32 cellular contexts compared by ENCODE assay signal in genomic region chr3:48644898-48645760, GRCh38. TPM values are rescaled to one million over a fixed set of nuclear protein-coding genes. Genes with fewer than 3 reads are reported as not detected.
"Had no signal": no experiment of that assay in that cellular context is flagged by ENCODE, and none has a peak within 500 bp of the region (broad histone marks: within the 10 kb centered on the region; RNA-seq: fewer than 3 reads in every experiment).

No MANE protein-coding gene starts in this region.

- H3K4me1 ChIP-seq: parathyroid adenoma, psoas muscle, spleen, suprapubic skin, testis, tibial artery, transverse colon, upper lobe of right lung, vagina had no signal

- H3K9me3 Mint-ChIP-seq: naive thymus-derived CD8-positive, alpha-beta T cell; natural killer cell treated with Interleukin-12 subunit alpha and Interleukin-12 subunit beta and Interleukin-15 and Interleukin-18, amount 100 ng/mL, for 72 hours; nephron progenitor cell; neural crest cell; stimulated activated memory B cell treated with anti-CD40 and anti-IgM and Interleukin-4, amounts not matched to agents 10 μg/mL and 1 μg/mL and 100 μg/mL, for 72 hours; stimulated activated naive CD8-positive, alpha-beta T cell treated with anti-CD3 and anti-CD28 coated beads, Interleukin-15, amount 100 ng/mL, for 72 hours; type B pancreatic cell had no signal

- H3K9me3 ChIP-seq: ovary, psoas muscle, spleen, suprapubic skin, testis, tibial artery, transverse colon, upper lobe of right lung, vagina had no signal

- H3K27me3 ChIP-seq: ovary, suprapubic skin, testis, tibial artery, transverse colon, upper lobe of right lung, vagina had no signal

- H3K4me1 Mint-ChIP-seq: neural crest cell; stimulated activated memory B cell treated with anti-CD40 and anti-IgM and Interleukin-4, amounts not matched to agents 10 μg/mL and 1 μg/mL and 100 μg/mL, for 72 hours; stimulated activated naive CD8-positive, alpha-beta T cell treated with anti-CD3 and anti-CD28 coated beads, Interleukin-15, amount 100 ng/mL, for 72 hours had no signal

- H3K36me3 Mint-ChIP-seq: natural killer cell treated with Interleukin-12 subunit alpha and Interleukin-12 subunit beta and Interleukin-15 and Interleukin-18, amount 100 ng/mL, for 72 hours; type B pancreatic cell had no signal

- H3K36me3 ChIP-seq: ovary, spleen, suprapubic skin, transverse colon, upper lobe of right lung, vagina had no signal

- ATAC-seq: naive thymus-derived CD8-positive, alpha-beta T cell; natural killer cell treated with Interleukin-12 subunit alpha and Interleukin-12 subunit beta and Interleukin-15 and Interleukin-18, amount 100 ng/mL, for 72 hours; psoas muscle; right cardiac atrium; sciatic nerve; stimulated activated memory B cell treated with anti-CD40 and anti-IgM and Interleukin-4, amounts not matched to agents 10 μg/mL and 1 μg/mL and 100 μg/mL, for 72 hours; stimulated activated naive CD8-positive, alpha-beta T cell treated with anti-CD3 and anti-CD28 coated beads, Interleukin-15, amount 100 ng/mL, for 72 hours; stimulated activated naive CD8-positive, alpha-beta T cell treated with anti-CD3 and anti-CD28 coated beads, Interleukin-15, Interleukin-2, amounts not matched to agents 100 U/mL and 50 U/mL, for 24 hours; upper lobe of right lung had no signal

- H3K4me2 ChIP-seq: smooth muscle cell had no signal

- H3K9ac ChIP-seq: parathyroid adenoma had no signal

- DNase-seq: naive thymus-derived CD8-positive, alpha-beta T cell; nephron progenitor cell; occipital lobe; ovary; psoas muscle; right cardiac atrium; spleen; stimulated activated CD4-positive, alpha-beta T cell treated with anti-CD3 and anti-CD28 coated beads, Interleukin-12 subunit alpha, Interleukin-12 subunit beta, amount 100 ng/mL, for 4 hours; stimulated activated CD4-positive, alpha-beta T cell treated with anti-CD3 and anti-CD28 coated beads, Interleukin-1b, Interleukin-23, amount 100 ng/mL, for 48 hours; stimulated activated CD4-positive, alpha-beta T cell treated with anti-CD3 and anti-CD28 coated beads, Interleukin-4, amount 100 ng/mL, for 1 hour; stimulated activated CD4-positive, alpha-beta T cell treated with anti-CD3 and anti-CD28 coated beads, Interleukin-4, amount 100 ng/mL, for 4 hours; stimulated activated CD8-positive, alpha-beta memory T cell treated with anti-CD3 and anti-CD28 coated beads, Interleukin-4, amount 100 ng/mL, for 48 hours; stimulated activated naive CD4-positive, alpha-beta T cell; stimulated activated naive CD8-positive, alpha-beta T cell treated with anti-CD3 and anti-CD28 coated beads, Interleukin-15, amount 100 ng/mL, for 72 hours; stimulated activated naive CD8-positive, alpha-beta T cell treated with anti-CD3 and anti-CD28 coated beads, Interleukin-15, Interleukin-2, amounts not matched to agents 100 U/mL and 50 U/mL, for 24 hours; testis; tibial artery; transverse colon; upper lobe of right lung had no signal

- H3K4me3 Mint-ChIP-seq: naive thymus-derived CD8-positive, alpha-beta T cell; natural killer cell treated with Interleukin-12 subunit alpha and Interleukin-12 subunit beta and Interleukin-15 and Interleukin-18, amount 100 ng/mL, for 72 hours; nephron progenitor cell; neural crest cell; stimulated activated memory B cell treated with anti-CD40 and anti-IgM and Interleukin-4, amounts not matched to agents 10 μg/mL and 1 μg/mL and 100 μg/mL, for 72 hours; stimulated activated naive CD8-positive, alpha-beta T cell treated with anti-CD3 and anti-CD28 coated beads, Interleukin-15, amount 100 ng/mL, for 72 hours; type B pancreatic cell had no signal

- H3K27me3 Mint-ChIP-seq: naive thymus-derived CD8-positive, alpha-beta T cell; natural killer cell treated with Interleukin-12 subunit alpha and Interleukin-12 subunit beta and Interleukin-15 and Interleukin-18, amount 100 ng/mL, for 72 hours; progenitor cell of endocrine pancreas; stimulated activated naive CD8-positive, alpha-beta T cell treated with anti-CD3 and anti-CD28 coated beads, Interleukin-15, amount 100 ng/mL, for 72 hours; type B pancreatic cell had no signal

- H3K4me3 ChIP-seq: ovary, psoas muscle, skin epidermis, smooth muscle cell, spleen, suprapubic skin, testis, tibial artery, transverse colon, upper lobe of right lung, vagina had no signal

- H3K27ac Mint-ChIP-seq: naive thymus-derived CD8-positive, alpha-beta T cell; natural killer cell treated with Interleukin-12 subunit alpha and Interleukin-12 subunit beta and Interleukin-15 and Interleukin-18, amount 100 ng/mL, for 72 hours; nephron progenitor cell; progenitor cell of endocrine pancreas; stimulated activated memory B cell treated with anti-CD40 and anti-IgM and Interleukin-4, amounts not matched to agents 10 μg/mL and 1 μg/mL and 100 μg/mL, for 72 hours; stimulated activated naive CD8-positive, alpha-beta T cell treated with anti-CD3 and anti-CD28 coated beads, Interleukin-15, amount 100 ng/mL, for 72 hours; type B pancreatic cell had no signal

- H3K27ac ChIP-seq: ovary, parathyroid adenoma, psoas muscle, skin epidermis, spleen, suprapubic skin, testis, tibial artery, transverse colon, upper lobe of right lung, vagina had no signal

- H2AFZ ChIP-seq: parathyroid adenoma had no signal

RNA-seq across cellular contexts. Expression of gene TMEM89, which starts 23.6 kb away (rescaled TPM):
- total RNA-seq: naive thymus-derived CD8-positive, alpha-beta T cell; natural killer cell treated with Interleukin-12 subunit alpha and Interleukin-12 subunit beta and Interleukin-15 and Interleukin-18, amount 100 ng/mL, for 72 hours; occipital lobe; osteoblast; ovary; progenitor cell of endocrine pancreas; psoas muscle; renal cortical epithelial cell; right cardiac atrium; sciatic nerve; smooth muscle cell; spleen; suprapubic skin; upper lobe of right lung; vagina had no signal
- polyA plus RNA-seq: naive thymus-derived CD8-positive, alpha-beta T cell; ovary; psoas muscle; right cardiac atrium had no signal
